8 cellular contexts compared by ENCODE assay signal in the genomic region with DNA sequence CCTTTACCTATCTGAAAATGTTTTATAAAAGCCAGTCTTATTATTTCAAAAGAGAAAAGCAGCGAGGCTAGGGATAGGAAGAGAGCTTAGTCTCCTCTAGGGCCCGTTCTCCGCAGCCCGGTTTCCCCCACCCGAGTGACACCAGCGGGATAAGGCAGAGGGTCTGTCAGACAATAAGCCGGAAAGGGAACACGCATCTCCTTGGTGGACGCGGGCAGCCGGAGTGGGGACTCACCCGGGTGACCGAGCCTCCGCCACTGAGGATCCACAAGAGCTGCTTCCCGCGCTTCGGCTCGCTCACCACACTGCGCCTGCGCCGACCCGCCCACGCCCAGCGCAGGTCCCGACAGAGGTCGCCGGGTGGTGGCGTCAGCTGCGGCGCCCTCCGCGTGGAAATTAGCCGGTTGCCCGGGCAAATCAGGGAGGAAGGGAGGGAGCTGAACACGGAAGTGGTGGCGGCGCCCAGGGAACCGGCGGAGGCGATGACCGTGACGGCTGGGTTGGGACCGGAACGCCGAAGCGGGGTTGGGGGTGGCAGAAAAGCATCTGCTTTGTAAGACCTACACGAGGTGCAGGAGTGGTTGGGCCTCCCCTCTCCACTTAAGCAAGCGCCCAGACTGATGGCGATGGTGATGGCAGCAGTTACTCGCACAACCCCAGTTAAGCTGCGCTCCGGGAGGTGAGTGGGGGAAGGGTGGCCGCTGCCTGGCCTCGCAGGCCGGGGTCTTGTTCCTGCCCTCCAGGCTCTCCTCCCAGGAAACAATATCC. TPM values are rescaled to one million over a fixed set of nuclear protein-coding genes. Genes with fewer than 3 reads are reported as not detected.
DNase-seq lines count a peak whose midpoint lies in the region; ATAC-seq and TF ChIP-seq lines count a peak whose summit lies in the region.

A gene with protein sequence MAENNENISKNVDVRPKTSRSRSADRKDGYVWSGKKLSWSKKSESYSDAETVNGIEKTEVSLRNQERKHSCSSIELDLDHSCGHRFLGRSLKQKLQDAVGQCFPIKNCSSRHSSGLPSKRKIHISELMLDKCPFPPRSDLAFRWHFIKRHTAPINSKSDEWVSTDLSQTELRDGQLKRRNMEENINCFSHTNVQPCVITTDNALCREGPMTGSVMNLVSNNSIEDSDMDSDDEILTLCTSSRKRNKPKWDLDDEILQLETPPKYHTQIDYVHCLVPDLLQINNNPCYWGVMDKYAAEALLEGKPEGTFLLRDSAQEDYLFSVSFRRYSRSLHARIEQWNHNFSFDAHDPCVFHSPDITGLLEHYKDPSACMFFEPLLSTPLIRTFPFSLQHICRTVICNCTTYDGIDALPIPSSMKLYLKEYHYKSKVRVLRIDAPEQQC (plus strand): TSS at position 444 of the 768 bp plus-strand sequence. CDS start 15,806 bp downstream, outside the sequence.
A gene with protein sequence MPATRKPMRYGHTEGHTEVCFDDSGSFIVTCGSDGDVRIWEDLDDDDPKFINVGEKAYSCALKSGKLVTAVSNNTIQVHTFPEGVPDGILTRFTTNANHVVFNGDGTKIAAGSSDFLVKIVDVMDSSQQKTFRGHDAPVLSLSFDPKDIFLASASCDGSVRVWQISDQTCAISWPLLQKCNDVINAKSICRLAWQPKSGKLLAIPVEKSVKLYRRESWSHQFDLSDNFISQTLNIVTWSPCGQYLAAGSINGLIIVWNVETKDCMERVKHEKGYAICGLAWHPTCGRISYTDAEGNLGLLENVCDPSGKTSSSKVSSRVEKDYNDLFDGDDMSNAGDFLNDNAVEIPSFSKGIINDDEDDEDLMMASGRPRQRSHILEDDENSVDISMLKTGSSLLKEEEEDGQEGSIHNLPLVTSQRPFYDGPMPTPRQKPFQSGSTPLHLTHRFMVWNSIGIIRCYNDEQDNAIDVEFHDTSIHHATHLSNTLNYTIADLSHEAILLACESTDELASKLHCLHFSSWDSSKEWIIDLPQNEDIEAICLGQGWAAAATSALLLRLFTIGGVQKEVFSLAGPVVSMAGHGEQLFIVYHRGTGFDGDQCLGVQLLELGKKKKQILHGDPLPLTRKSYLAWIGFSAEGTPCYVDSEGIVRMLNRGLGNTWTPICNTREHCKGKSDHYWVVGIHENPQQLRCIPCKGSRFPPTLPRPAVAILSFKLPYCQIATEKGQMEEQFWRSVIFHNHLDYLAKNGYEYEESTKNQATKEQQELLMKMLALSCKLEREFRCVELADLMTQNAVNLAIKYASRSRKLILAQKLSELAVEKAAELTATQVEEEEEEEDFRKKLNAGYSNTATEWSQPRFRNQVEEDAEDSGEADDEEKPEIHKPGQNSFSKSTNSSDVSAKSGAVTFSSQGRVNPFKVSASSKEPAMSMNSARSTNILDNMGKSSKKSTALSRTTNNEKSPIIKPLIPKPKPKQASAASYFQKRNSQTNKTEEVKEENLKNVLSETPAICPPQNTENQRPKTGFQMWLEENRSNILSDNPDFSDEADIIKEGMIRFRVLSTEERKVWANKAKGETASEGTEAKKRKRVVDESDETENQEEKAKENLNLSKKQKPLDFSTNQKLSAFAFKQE (minus strand): TSS at position 307 of the 768 bp plus-strand sequence. CDS start 312 bp downstream, outside the sequence.

- H3K4me1 Mint-ChIP-seq in activated CD4-positive, alpha-beta T cell treated with anti-CD3 and anti-CD28 coated beads for 36 hours, result peaks cover 47% of the 10 kb centered on the region

- H3K9me3 Mint-ChIP-seq in activated CD4-positive, alpha-beta T cell treated with anti-CD3 and anti-CD28 coated beads for 36 hours (ENCODE audit: low read depth), result no peaks in the 10 kb centered on the region

- intact Hi-C loops in activated CD4-positive, alpha-beta T cell treated with anti-CD3 and anti-CD28 coated beads for 36 hours (cut with DNase I, micrococcal nuclease), result loop anchor here (1.0 to 5.0 kb wide), 6 partner anchors 24 to 554 kb away; a partner anchor contains a TSS

- peak within 1 kb of the TSS; percentile 75 to 92 (median 85) for H3K4me3 ChIP-seq in BLaER1 treated with 17β-estradiol and CSF1 and Interleukin-3, amounts not matched to agents 10 nM and 100 nM
- peak within 1 kb of the TSS; percentile 86 for H3K4me3 ChIP-seq in choroid plexus epithelial cell (ENCODE audit: low read depth, low read length)

- H3K4me2 ChIP-seq in BLaER1 treated with 17β-estradiol and CSF1 and Interleukin-3, amounts not matched to agents 10 nM and 100 nM, result peak within 1 kb of the TSS; percentile 80 to 98 (median 88)

- H4K20me1 ChIP-seq in BLaER1 treated with 17β-estradiol and CSF1 and Interleukin-3, amounts not matched to agents 10 nM and 100 nM, result peaks cover 9 to 40% (median 37%) of the 10 kb centered on the region in 11 experiments; a peak in 18 of 22 replicates

- CTCF ChIA-PET in activated CD4-positive, alpha-beta T cell treated with anti-CD3 and anti-CD28 coated beads for 36 hours (lab: Charles Lee), result interaction anchor here (0.7 to 2.4 kb wide), 8 partner anchors 12 to 82 kb away, joined by 3 to 24 read pairs (median 4); a partner anchor contains a TSS

- DNase-seq in GM19240 (ENCODE audit: insufficient read length, low spot score), result peak; percentile 82
- DNase-seq in NCI-H524 (lab: John Stamatoyannopoulos, UW), result peak; percentile 97 to 98
- DNase-seq in activated CD4-positive, alpha-beta T cell treated with anti-CD3 and anti-CD28 coated beads for 36 hours, result peak; percentile 98
- DNase-seq in choroid plexus epithelial cell (ENCODE audit: low read depth), result peak; percentile 92
- DNase-seq in kidney glomerular epithelial cell (lab: John Stamatoyannopoulos, UW), result peak; percentile 85
- DNase-seq in stimulated activated CD4-positive, alpha-beta T cell treated with anti-CD3 and anti-CD28 coated beads, Interleukin-15, amount 100 ng/mL, for 48 hours (ENCODE audit: low read depth in 2 of 2), result peak; percentile 94 to 97

- H3K9me3 ChIP-seq in BLaER1 treated with 17β-estradiol and CSF1 and Interleukin-3, amounts not matched to agents 10 nM and 100 nM (replicated peaks in 1 of 11), result no peaks in the 10 kb centered on the region

- H3K27me3 Mint-ChIP-seq in activated CD4-positive, alpha-beta T cell treated with anti-CD3 and anti-CD28 coated beads for 36 hours, result no peaks in the 10 kb centered on the region

- H3K27ac Mint-ChIP-seq in activated CD4-positive, alpha-beta T cell treated with anti-CD3 and anti-CD28 coated beads for 36 hours, result peak within 1 kb of the TSS; percentile 97

- ATAC-seq in HG03457 (IDR thresholded peaks at IDR 0.05; ENCODE audit: unreplicated experiment), result peak; percentile 88
- peak; percentile 93 for ATAC-seq in activated CD4-positive, alpha-beta T cell treated with anti-CD3 and anti-CD28 coated beads for 36 hours

- POLR2A ChIA-PET in activated CD4-positive, alpha-beta T cell treated with anti-CD3 and anti-CD28 coated beads for 36 hours (lab: Charles Lee), result interaction anchor here (0.8 to 3.9 kb wide), 4 partner anchors 11 to 244 kb away, joined by 3 to 31 read pairs (median 4); a partner anchor contains a TSS

- no peaks in the 10 kb centered on the region for H3K27me3 ChIP-seq in BLaER1 treated with 17β-estradiol and CSF1 and Interleukin-3, amounts not matched to agents 10 nM and 100 nM

- peak; percentile 6 for TF ChIP-seq CTCF in choroid plexus epithelial cell (conservative IDR thresholded peaks at IDR 0.05; ENCODE audit: low read depth, low read length)

- peak within 1 kb of the TSS; percentile 95 for H3K4me3 Mint-ChIP-seq in activated CD4-positive, alpha-beta T cell treated with anti-CD3 and anti-CD28 coated beads for 36 hours

- H3K36me3 ChIP-seq in BLaER1 treated with 17β-estradiol and CSF1 and Interleukin-3, amounts not matched to agents 10 nM and 100 nM, result peaks cover 0 to 34% (median 22%) of the 10 kb centered on the region in 11 experiments; a peak in 15 of 22 replicates

- H3K4me1 ChIP-seq in BLaER1 treated with 17β-estradiol and CSF1 and Interleukin-3, amounts not matched to agents 10 nM and 100 nM, result peaks cover 32 to 52% (median 48%) of the 10 kb centered on the region in 10 experiments

- peak within 1 kb of the TSS; percentile 71 to 94 (median 91) for H3K27ac ChIP-seq in BLaER1 treated with 17β-estradiol and CSF1 and Interleukin-3, amounts not matched to agents 10 nM and 100 nM

- H3K9ac ChIP-seq in BLaER1 treated with 17β-estradiol and CSF1 and Interleukin-3, amounts not matched to agents 10 nM and 100 nM, result peak within 1 kb of the TSS; percentile 82 to 94 (median 92)

- peaks cover 34% of the 10 kb centered on the region for H3K36me3 Mint-ChIP-seq in activated CD4-positive, alpha-beta T cell treated with anti-CD3 and anti-CD28 coated beads for 36 hours (ENCODE audit: low read depth)

RNA-seq across cellular contexts. Expression of the first gene that starts in this region (rescaled TPM):
- total RNA-seq in activated CD4-positive, alpha-beta T cell treated with anti-CD3 and anti-CD28 coated beads for 36 hours, result 10 to 100 TPM; 18.4 to 21.3 TPM

RNA-seq across cellular contexts. Expression of the second gene that starts in this region (rescaled TPM):
- 10 to 100 TPM; 64.4 to 71.1 TPM for total RNA-seq in activated CD4-positive, alpha-beta T cell treated with anti-CD3 and anti-CD28 coated beads for 36 hours

Comparison
In these comparisons a context has a peak if more than half of its experiments do, and no peak if none do; other contexts are left out.
1. Peak in every context shown above with its lines: DNase-seq, ATAC-seq, H3K4me3 ChIP-seq and H3K27ac ChIP-seq.